Comparison of ENCODE assay signal across 17 cellular contexts in genomic region chr16:29940656-29941055, GRCh38.
"Had no signal": no experiment of that assay in that cellular context is flagged by ENCODE, and none has a peak within 500 bp of the region (broad histone marks: within the 10 kb centered on the region; RNA-seq: fewer than 3 reads in every experiment).

No MANE protein-coding gene starts in this region.

- ATAC-seq: activated CD4-positive, alpha-beta T cell treated with anti-CD3 and anti-CD28 coated beads for 36 hours; activated CD8-positive, alpha-beta memory T cell treated with anti-CD3 and anti-CD28 coated beads, Interleukin-2, amount 10 ng/mL, durations not matched to agents 7 days and 5 days; gastroesophageal sphincter; heart right ventricle; left cardiac atrium; lower lobe of right lung; pancreas had no signal

- H3K4me1 ChIP-seq: lower lobe of right lung, pancreas had no signal

- H3K36me3 ChIP-seq: gastroesophageal sphincter, heart right ventricle, lower lobe of right lung, pancreas, stomach had no signal

- H3K9me3 ChIP-seq: gastroesophageal sphincter, lower lobe of right lung, pancreas had no signal

- H3K27me3 ChIP-seq: gastroesophageal sphincter, pancreas, stomach had no signal

- H3K27ac ChIP-seq: gastroesophageal sphincter, heart right ventricle, lower lobe of right lung, pancreas, stomach had no signal

- H3K9me3 Mint-ChIP-seq: activated CD4-positive, alpha-beta memory T cell treated with anti-CD3 and anti-CD28 coated beads for 36 hours; activated T-cell treated with anti-CD3 and anti-CD28 coated beads, Interleukin-2, amount 50 U/mL, for 24 hours; central memory CD8-positive, alpha-beta T cell had no signal

- H3K4me1 Mint-ChIP-seq: activated CD8-positive, alpha-beta memory T cell treated with anti-CD3 and anti-CD28 coated beads, Interleukin-2, amount 10 ng/mL, durations not matched to agents 7 days and 5 days; central memory CD8-positive, alpha-beta T cell; naive B cell had no signal

- H3K27ac Mint-ChIP-seq: activated CD4-positive, alpha-beta memory T cell treated with anti-CD3 and anti-CD28 coated beads for 36 hours; activated CD4-positive, alpha-beta T cell treated with anti-CD3 and anti-CD28 coated beads for 36 hours; activated CD8-positive, alpha-beta memory T cell treated with anti-CD3 and anti-CD28 coated beads, Interleukin-2, amount 10 ng/mL, durations not matched to agents 7 days and 5 days; activated T-cell treated with anti-CD3 and anti-CD28 coated beads, Interleukin-2, amount 50 U/mL, for 24 hours; naive B cell had no signal

- H3K4me3 ChIP-seq: gastroesophageal sphincter, heart right ventricle, lower lobe of right lung, pancreas, stomach had no signal

- DNase-seq: activated CD4-positive, alpha-beta memory T cell treated with anti-CD3 and anti-CD28 coated beads for 36 hours; activated CD4-positive, alpha-beta T cell treated with anti-CD3 and anti-CD28 coated beads for 36 hours; activated CD8-positive, alpha-beta memory T cell treated with anti-CD3 and anti-CD28 coated beads, Interleukin-2, amount 10 ng/mL, durations not matched to agents 7 days and 5 days; activated effector memory CD4-positive, alpha-beta T cell treated with Interleukin-2 at 50 U/mL for 16 hours; activated naive CD4-positive, alpha-beta T cell treated with anti-CD3 and anti-CD28 coated beads, Interleukin-2, amount 50 U/mL, for 16 hours; activated T-cell treated with anti-CD3 and anti-CD28 coated beads, Interleukin-2, amount 50 U/mL, for 24 hours; effector memory CD4-positive, alpha-beta T cell; heart right ventricle; left cardiac atrium; lower lobe of right lung; naive B cell; pancreas; stimulated activated CD4-positive, alpha-beta T cell treated with anti-CD3 and anti-CD28 coated beads, Interleukin-1b, Interleukin-23, amount 100 ng/mL, for 48 hours; stomach; T-helper 2 cell had no signal

- H3K27me3 Mint-ChIP-seq: activated T-cell treated with anti-CD3 and anti-CD28 coated beads, Interleukin-2, amount 50 U/mL, for 24 hours had no signal

- H3K36me3 Mint-ChIP-seq: activated CD4-positive, alpha-beta memory T cell treated with anti-CD3 and anti-CD28 coated beads for 36 hours; activated CD8-positive, alpha-beta memory T cell treated with anti-CD3 and anti-CD28 coated beads, Interleukin-2, amount 10 ng/mL, durations not matched to agents 7 days and 5 days; naive B cell had no signal

- H3K4me3 Mint-ChIP-seq: activated CD4-positive, alpha-beta memory T cell treated with anti-CD3 and anti-CD28 coated beads for 36 hours; activated CD4-positive, alpha-beta T cell treated with anti-CD3 and anti-CD28 coated beads for 36 hours; activated CD8-positive, alpha-beta memory T cell treated with anti-CD3 and anti-CD28 coated beads, Interleukin-2, amount 10 ng/mL, durations not matched to agents 7 days and 5 days; activated T-cell treated with anti-CD3 and anti-CD28 coated beads, Interleukin-2, amount 50 U/mL, for 24 hours; central memory CD8-positive, alpha-beta T cell; naive B cell had no signal
